In genomic region chr11:61446211-61446651, GRCh38 we compare ENCODE assay signal across 8 cellular contexts. TPM values are rescaled to one million over a fixed set of nuclear protein-coding genes. Genes with fewer than 3 reads are reported as not detected.
A peak's percentile ranks its signal among the peaks of the same experiment; 100 is the strongest.
DNase-seq lines count a peak whose midpoint lies in the region; ATAC-seq, FAIRE-seq and TF ChIP-seq lines count a peak whose summit lies in the region.

No MANE protein-coding gene starts in this region.

- H3K27me3 ChIP-seq in MG63 (no peaks in the 10 kb centered on the region), RWPE2 (ENCODE audit: insufficient read depth, poor library complexity, severe bottlenecking) (no peaks in the 10 kb centered on the region), subcutaneous abdominal adipose tissue (ENCODE audit: control insufficient read depth in 5 of 5, insufficient read depth in 4 of 5, low read length in 5 of 5) (no peaks in the 10 kb centered on the region)

- H3K4me3 ChIP-seq in MG63: no peak overlapping the region
- no peak overlapping the region for H3K4me3 ChIP-seq in RWPE2 (ENCODE audit: severe bottlenecking)
- no peak overlapping the region for H3K4me3 ChIP-seq in subcutaneous abdominal adipose tissue (ENCODE audit: low read depth in 1 of 5, low read length in 5 of 5)

- H3K9ac ChIP-seq in subcutaneous abdominal adipose tissue (ENCODE audit: low read length in 5 of 5): no peak overlapping the region

- peak; percentile 93 for DNase-seq in AG08396 (ENCODE audit: low spot score)
- DNase-seq in GM19238 (ENCODE audit: insufficient read length, low spot score): peak; percentile 65
- DNase-seq in MG63: peak; percentile 92
- DNase-seq in RWPE2 (ENCODE audit: low spot score): peak; percentile 84
- DNase-seq in activated gamma-delta T cell treated with anti-CD3 and anti-CD28 coated beads, Interleukin-2, amount 50 U/mL, for 16 hours (ENCODE audit: low read depth): peak; percentile 45
- DNase-seq in frontal cortex (ENCODE audit: low spot score in 2 of 2): peak; percentile 40 to 76
- peak in 55 of 56 donors; percentile 22 to 96 (median 81) for DNase-seq in nucleus accumbens (lab: John Stamatoyannopoulos, UW)

- no peak for FAIRE-seq in frontal cortex (lab: Jason Lieb, UNC)

- peak; percentile 97 for ATAC-seq in RWPE2 (ENCODE audit: low read depth)

- no peak overlapping the region for H3K27ac ChIP-seq in RWPE2 (ENCODE audit: poor library complexity, severe bottlenecking)
- H3K27ac ChIP-seq in subcutaneous abdominal adipose tissue (ENCODE audit: low read depth, low read length): peak overlapping the region; percentile 48

- no peaks in the 10 kb centered on the region for H3K4me1 ChIP-seq in RWPE2 (ENCODE audit: insufficient read depth, poor library complexity, severe bottlenecking)
- peaks cover 0 to 30% (median 23%) of the 10 kb centered on the region in 5 donors for H3K4me1 ChIP-seq in subcutaneous abdominal adipose tissue (ENCODE audit: control insufficient read depth in 5 of 5, insufficient read depth in 5 of 5, low read length in 5 of 5)

- peaks cover 75% of the 10 kb centered on the region for H3K36me3 ChIP-seq in MG63
- H3K36me3 ChIP-seq in RWPE2 (ENCODE audit: low read depth): peaks cover 58% of the 10 kb centered on the region
- peaks cover 11 to 67% (median 42%) of the 10 kb centered on the region in 5 donors for H3K36me3 ChIP-seq in subcutaneous abdominal adipose tissue (ENCODE audit: control insufficient read depth in 5 of 5, insufficient read depth in 5 of 5, low read length in 5 of 5)

- H3K9me3 ChIP-seq in MG63: no peaks in the 10 kb centered on the region
- no peaks in the 10 kb centered on the region for H3K9me3 ChIP-seq in RWPE2 (ENCODE audit: severe bottlenecking)
- no peaks in the 10 kb centered on the region for H3K9me3 ChIP-seq in subcutaneous abdominal adipose tissue (ENCODE audit: control insufficient read depth in 5 of 5, low read length in 5 of 5)

- TF ChIP-seq CTCF in RWPE2 (IDR thresholded peaks at IDR 0.05; ENCODE audit: poor library complexity, severe bottlenecking): peak; percentile 94

RNA-seq across cellular contexts. Expression of gene SDHAF2, which starts 16.3 kb away (rescaled TPM):
- total RNA-seq in MG63 (2014; rRNA removed; shearing (Covaris generic); ENCODE audit: low replicate concordance): 18.2 and 35.5 TPM in 2 replicates
- 68.5 TPM for total RNA-seq in frontal cortex

RNA-seq across cellular contexts. Expression of gene CPSF7, which starts 16.5 kb away (rescaled TPM):
- total RNA-seq in MG63 (2014; rRNA removed; shearing (Covaris generic); ENCODE audit: low replicate concordance): 26.0 and 40.3 TPM in 2 replicates
- total RNA-seq in frontal cortex: 15.5 TPM

RNA-seq across cellular contexts. Expression of gene TMEM216, which starts 53.8 kb away (rescaled TPM):
- total RNA-seq in MG63 (2014; rRNA removed; shearing (Covaris generic); ENCODE audit: low replicate concordance): 7.5 and 12.3 TPM in 2 replicates
- total RNA-seq in frontal cortex: 10.2 TPM
